20 cellular contexts compared by ENCODE assay signal in the genomic region with DNA sequence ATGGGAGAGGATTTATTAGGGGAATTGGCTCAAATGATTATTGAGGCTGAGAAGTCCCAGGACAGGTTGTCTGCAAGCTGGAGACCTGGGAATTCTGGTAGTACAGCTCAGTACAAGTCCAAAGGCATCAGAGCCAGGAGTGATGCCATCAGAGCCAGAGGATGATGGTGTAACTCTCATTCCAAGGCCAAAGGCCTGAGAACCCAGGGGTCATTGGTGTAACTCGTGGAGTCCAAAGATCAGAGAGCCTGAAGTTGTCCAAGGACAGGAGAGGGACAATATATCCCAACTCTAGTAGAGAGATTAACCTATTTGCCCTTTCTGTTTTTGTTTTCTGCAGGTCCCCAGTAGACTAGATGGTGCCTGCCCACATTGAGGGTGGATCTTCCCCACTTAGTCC.
DNase-seq lines count a peak whose midpoint lies in the region; ATAC-seq, FAIRE-seq and TF ChIP-seq lines count a peak whose summit lies in the region.
"Had no signal": no experiment of that assay in that cellular context is flagged by ENCODE, and none has a peak within 500 bp of the region (broad histone marks: within the 10 kb centered on the region; RNA-seq: fewer than 3 reads in every experiment).

No MANE protein-coding gene starts in this region.

- no TSS peak for BruUV-seq in GM12878 (replicated peaks; lab: Mats Ljungman, UMichigan)
- no TSS peak for BruUV-seq in HepG2 (replicated peaks; lab: Mats Ljungman, UMichigan)

- TF ChIP-seq EP300 in GM12878 (IDR thresholded peaks at IDR 0.05; ENCODE audit: borderline replicate concordance in 1 of 2, control insufficient read depth in 1 of 2, low read depth in 2 of 2, low read length in 2 of 2), result no peak
- TF ChIP-seq EP300 in HepG2 (IDR thresholded peaks at IDR 0.05; ENCODE audit: low read depth in 2 of 2, low read length in 2 of 2), result no peak
- TF ChIP-seq EP300 in HepG2 (CRISPR knock-in tag; IDR thresholded peaks at IDR 0.05; ENCODE audit: borderline replicate concordance), result no peak

- no peak overlapping the region for H3K9ac ChIP-seq in GM12878 (ENCODE audit: control insufficient read depth, insufficient read depth, low read length)
- no peak overlapping the region for H3K9ac ChIP-seq in HepG2 (ENCODE audit: insufficient read depth, low read depth, low read length)
- H3K9ac ChIP-seq: BLaER1 treated with 17β-estradiol and CSF1 and Interleukin-3, amounts not matched to agents 10 nM and 100 nM had no signal

- intact Hi-C loops in GM12878 (cut with micrococcal nuclease; ENCODE audit: unreplicated experiment) (no loop called here), HepG2 (cut with micrococcal nuclease; ENCODE audit: unreplicated experiment) (no loop called here), right lobe of liver (cut with DNase I) (no loop called here)

- H2AFZ ChIP-seq in GM12878 (ENCODE audit: control insufficient read depth, low read depth, low read length), result no peak overlapping the region
- H2AFZ ChIP-seq in HepG2 (ENCODE audit: low read length), result no peak overlapping the region

- RAD21 ChIA-PET in GM12878 (lab: Charles Lee; ENCODE audit: unreplicated experiment), result interaction anchor here (2.2 kb wide), 1 partner anchor 20 kb away, joined by 6 read pairs; no protein-coding TSS in a partner anchor

- H3K4me3 ChIP-seq in GM12878 (no peak overlapping the region), HepG2 (replicated peaks in 1 of 3; ENCODE audit: insufficient read depth in 1 of 3, low read depth in 2 of 3, low read length in 3 of 3) (no peak overlapping the region), right lobe of liver (no peak overlapping the region)
- H3K4me3 ChIP-seq: A549; BLaER1 treated with 17β-estradiol and CSF1 and Interleukin-3, amounts not matched to agents 10 nM and 100 nM had no signal

- in situ Hi-C loops in GM12878 (cut with MboI), result no loop called here
- in situ Hi-C loops in HepG2 (cut with HindIII; ENCODE audit: extremely low pct_ligation_motif_present, low pct_unique_long_range_greater_than_20kb), result no loop called here

- SMC1A ChIA-PET in GM12878 (lab: Charles Lee; ENCODE audit: uncharacterized antibody, unreplicated experiment), result interaction anchor here (1.5 to 2.4 kb wide), 4 partner anchors 18 to 30 kb away, joined by 3 to 8 read pairs (median 5); no protein-coding TSS in a partner anchor

- TF ChIP-seq POLR2A in GM12878 (IDR thresholded peaks at IDR 0.05; ENCODE audit: low read depth, low read length) (no peak), HepG2 (IDR thresholded peaks at IDR 0.05; ENCODE audit: insufficient read depth in 1 of 2, low read depth in 2 of 2, low read length in 2 of 2) (no peak), right lobe of liver (IDR thresholded peaks at IDR 0.05) (no peak)

- TF ChIP-seq CTCF in GM12878 (IDR thresholded peaks at IDR 0.05 in 2 of 3, conservative IDR thresholded peaks at IDR 0.05 in 1 of 3; ENCODE audit: control insufficient read depth in 2 of 3, extremely low read depth in 1 of 3, insufficient read depth in 1 of 3, low read depth in 3 of 3, low read length in 3 of 3) (no peak), HepG2 (CRISPR knock-in tag; IDR thresholded peaks at IDR 0.05) (no peak), right lobe of liver (IDR thresholded peaks at IDR 0.05) (no peak), omental fat pad (IDR thresholded peaks at IDR 0.05) (no peak)

- POLR2A ChIA-PET in GM12878 (lab: Charles Lee) (interaction anchor here (0.6 kb wide), 1 partner anchor 126 kb away, joined by 4 read pairs; no protein-coding TSS in a partner anchor), HepG2 (lab: Yijun Ruan, JAX) (no interaction called here)

- H3K27me3 ChIP-seq in GM12878 (replicated peaks in 1 of 2; ENCODE audit: control insufficient read depth in 2 of 2, insufficient read depth in 2 of 2, low read length in 1 of 2), result no peaks in the 10 kb centered on the region
- H3K27me3 ChIP-seq in HepG2 (ENCODE audit: control insufficient read depth in 1 of 2, insufficient read depth in 2 of 2, low read length in 2 of 2), result no peaks in the 10 kb centered on the region
- no peaks in the 10 kb centered on the region for H3K27me3 ChIP-seq in right lobe of liver
- H3K27me3 ChIP-seq: BLaER1 treated with 17β-estradiol and CSF1 and Interleukin-3, amounts not matched to agents 10 nM and 100 nM had no signal

- no peaks in the 10 kb centered on the region for H3K36me3 ChIP-seq in GM12878 (ENCODE audit: control insufficient read depth in 2 of 2, insufficient read depth in 2 of 2, low read length in 1 of 2)
- H3K36me3 ChIP-seq in HepG2 (replicated peaks in 1 of 2; ENCODE audit: control insufficient read depth in 1 of 2, insufficient read depth in 2 of 2, low read length in 2 of 2), result no peaks in the 10 kb centered on the region
- no peaks in the 10 kb centered on the region for H3K36me3 ChIP-seq in right lobe of liver
- H3K36me3 ChIP-seq: BLaER1 treated with 17β-estradiol and CSF1 and Interleukin-3, amounts not matched to agents 10 nM and 100 nM had no signal

- no peaks in the 10 kb centered on the region for H4K20me1 ChIP-seq in GM12878 (ENCODE audit: control insufficient read depth, insufficient read depth)
- no peaks in the 10 kb centered on the region for H4K20me1 ChIP-seq in HepG2 (ENCODE audit: insufficient read depth, low read length)
- H4K20me1 ChIP-seq: BLaER1 treated with 17β-estradiol and CSF1 and Interleukin-3, amounts not matched to agents 10 nM and 100 nM had no signal

- 0% methylated on average over 1 of the region's 1 CpG for WGBS in GM12878 (ENCODE audit: insufficient coverage, insufficient replicate concordance, low lambda C conversion rate, missing lambda C conversion rate)
- no CpG with 5 or more reads among the region's 1 CpG for WGBS in HepG2 (ENCODE audit: low lambda C conversion rate)
- 44% methylated on average over 1 of the region's 1 CpG for WGBS in right lobe of liver (ENCODE audit: insufficient coverage, low coverage, low lambda C conversion rate, missing lambda C conversion rate)

- FAIRE-seq in GM12878 (lab: Jason Lieb, UNC), result no peak
- no peak for FAIRE-seq in HepG2 (lab: Jason Lieb, UNC)
- FAIRE-seq: A549, D721Med, G401.6, GM12892, GM18507 had no signal

- H3K79me2 ChIP-seq in GM12878 (ENCODE audit: control insufficient read depth, insufficient read depth, low read length) (no peaks in the 10 kb centered on the region), HepG2 (ENCODE audit: insufficient read depth, low read length) (no peaks in the 10 kb centered on the region)

- CTCF ChIA-PET in GM12878 (lab: Yijun Ruan, JAX), result interaction anchor here (0.9 to 2.5 kb wide), 2 partner anchors 20 to 21 kb away, joined by 3 to 9 read pairs; no protein-coding TSS in a partner anchor
- CTCF ChIA-PET in HepG2 (lab: Yijun Ruan, JAX; ENCODE audit: low intra/inter-chr PET ratio, low total read pairs), result no interaction called here

- no peak for TF ChIP-seq RAD21 in GM12878 (IDR thresholded peaks at IDR 0.05; ENCODE audit: insufficient read depth, low read depth, low read length)
- TF ChIP-seq RAD21 in HepG2 (CRISPR knock-in tag; IDR thresholded peaks at IDR 0.05), result no peak

- ATAC-seq in GM12878 (no peak), HepG2 (no peak), right lobe of liver (peak; percentile 90 to 98 (median 96)), HG03045 (IDR thresholded peaks at IDR 0.05; ENCODE audit: unreplicated experiment) (no peak), omental fat pad (ENCODE audit: low FRiP score) (no peak)
- ATAC-seq: A549; CD8-positive, alpha-beta T cell had no signal

- no peak for DNase-seq in GM12878 (ENCODE audit: low read depth, low spot score)
- DNase-seq in HepG2 (ENCODE audit: low spot score), result no peak
- peak in 2 of 3 donors; percentile 34 to 71 for DNase-seq in right lobe of liver
- no peak for DNase-seq in omental fat pad (ENCODE audit: low spot score)
- DNase-seq: AML-193; Caco-2; Calu3; CD4-positive, alpha-beta T cell; CD8-positive, alpha-beta T cell; DMS79 treated with DMSO at 0.1 percent for 48 hours; GF-D8 had no signal

- no peak overlapping the region for H3K27ac ChIP-seq in GM12878 (ENCODE audit: control insufficient read depth, insufficient read depth)
- no peak overlapping the region for H3K27ac ChIP-seq in HepG2 (ENCODE audit: extremely low read length, insufficient read depth, low read length)
- peak overlapping the region in 1 of 3 donors; percentile 29 for H3K27ac ChIP-seq in right lobe of liver
- H3K27ac ChIP-seq: 22Rv1; A549; BLaER1 treated with 17β-estradiol and CSF1 and Interleukin-3, amounts not matched to agents 10 nM and 100 nM; C4-2B had no signal

- H3K4me1 ChIP-seq in GM12878 (ENCODE audit: control insufficient read depth, insufficient read depth, low read length) (peaks cover 8% of the 10 kb centered on the region), HepG2 (ENCODE audit: insufficient read depth, low read length) (no peaks in the 10 kb centered on the region), right lobe of liver (peaks cover 0 to 18% (median 0%) of the 10 kb centered on the region in 4 donors)
- H3K4me1 ChIP-seq: A549; BLaER1 treated with 17β-estradiol and CSF1 and Interleukin-3, amounts not matched to agents 10 nM and 100 nM; Caco-2 had no signal

- H3K9me3 ChIP-seq in GM12878 (replicated peaks; ENCODE audit: control insufficient read depth, insufficient read depth, low read length) (no peaks in the 10 kb centered on the region; the same call in 2 of the 3 replicates), HepG2 (ENCODE audit: low read length) (peaks cover 15% of the 10 kb centered on the region; the same call in 1 of the 2 replicates), right lobe of liver (no peaks in the 10 kb centered on the region)
- H3K9me3 ChIP-seq: Caco-2 had no signal

- H3K4me2 ChIP-seq in GM12878 (ENCODE audit: control insufficient read depth, insufficient read depth), result no peak overlapping the region
- no peak overlapping the region for H3K4me2 ChIP-seq in HepG2 (ENCODE audit: low read depth, low read length)
- H3K4me2 ChIP-seq: A549; BLaER1 treated with 17β-estradiol and CSF1 and Interleukin-3, amounts not matched to agents 10 nM and 100 nM had no signal

TF ChIP-seq in GM12878, 131 proteins besides CTCF, POLR2A, EP300 and RAD21:
- TF ChIP-seq MTA2 (IDR thresholded peaks at IDR 0.05; ENCODE audit: low read depth) (0 out of 2 replicates have a peak, but pooled peaks have one; percentile 2), SPI1 (IDR thresholded peaks at IDR 0.05; ENCODE audit: borderline replicate concordance, insufficient read depth, low read depth, low read length) (no peak), SUPT20H (IDR thresholded peaks at IDR 0.05; ENCODE audit: borderline replicate concordance, control insufficient read depth, low read depth, low read length) (no peak)

TF ChIP-seq in HepG2, 621 proteins besides CTCF, POLR2A, EP300 and RAD21 (continues in another document):
- no peak for TF ChIP-seq PLRG1 (conservative IDR thresholded peaks at IDR 0.05)
- TF ChIP-seq HNF4A (CRISPR knock-in tag; IDR thresholded peaks at IDR 0.05), result 0 out of 2 replicates have a peak, but pooled peaks have one; percentile 12
- no peak for TF ChIP-seq ERF (CRISPR knock-in tag; IDR thresholded peaks at IDR 0.05)
- no peak for TF ChIP-seq SMAD1 (CRISPR knock-in tag; IDR thresholded peaks at IDR 0.05; ENCODE audit: borderline replicate concordance, low read depth)

Comparison
In these comparisons a context has a peak if more than half of its experiments do, and no peak if none do; other contexts are left out.
1. ATAC-seq: peak in right lobe of liver (4 of 4); none in GM12878 (single experiment), HepG2 (single experiment), HG03045 (single experiment) and omental fat pad (single experiment).
2. DNase-seq: peak in right lobe of liver (2 of 3); none in GM12878 (single experiment), HepG2 (single experiment) and omental fat pad (single experiment).